17 cellular contexts compared by ENCODE assay signal in genomic region chr9:113885183-113886002, GRCh38. TPM values are rescaled to one million over a fixed set of nuclear protein-coding genes. Genes with fewer than 3 reads are reported as not detected.
DNase-seq lines count a peak whose midpoint lies in the region; ATAC-seq, FAIRE-seq and TF ChIP-seq lines count a peak whose summit lies in the region.
"Had no signal": no experiment of that assay in that cellular context is flagged by ENCODE, and none has a peak within 500 bp of the region (broad histone marks: within the 10 kb centered on the region; RNA-seq: fewer than 3 reads in every experiment).

No MANE protein-coding gene starts in this region.

- peak overlapping the region; percentile 60 for H3K4me2 ChIP-seq in K562 (ENCODE audit: insufficient read depth, low read length)

- peak overlapping the region; percentile 13 for H3K27ac Mint-ChIP-seq in T-helper 1 cell treated with Interleukin-12 subunit alpha and Interleukin-12 subunit beta and Interleukin-4 antibody, amounts not matched to agents 30 μg/mL and 1 μg/mL, for 36 hours
- H3K27ac Mint-ChIP-seq in memory B cell: no peak overlapping the region
- H3K27ac Mint-ChIP-seq in activated T-cell treated with anti-CD3 and anti-CD28 coated beads, Interleukin-2, amount 50 U/mL, for 24 hours: no peak overlapping the region

- no peak for TF ChIP-seq EP300 in K562 (IDR thresholded peaks at IDR 0.05; ENCODE audit: low read length)

- no peak overlapping the region for H3K4me3 ChIP-seq in K562
- H3K4me3 ChIP-seq in thoracic aorta: peak overlapping the region; percentile 67

- H3K9me3 Mint-ChIP-seq in T-helper 1 cell treated with Interleukin-12 subunit alpha and Interleukin-12 subunit beta and Interleukin-4 antibody, amounts not matched to agents 30 μg/mL and 1 μg/mL, for 36 hours: peaks cover 3% of the 10 kb centered on the region
- H3K9me3 Mint-ChIP-seq in memory B cell: peaks cover 2% of the 10 kb centered on the region
- H3K9me3 Mint-ChIP-seq in activated T-cell treated with anti-CD3 and anti-CD28 coated beads, Interleukin-2, amount 50 U/mL, for 24 hours: no peaks in the 10 kb centered on the region

- H3K9me3 ChIP-seq in K562 (replicated peaks; ENCODE audit: control insufficient read depth, insufficient read depth, low read depth, low read length) (peaks cover under 1% of the 10 kb centered on the region), thoracic aorta (no peaks in the 10 kb centered on the region)

- H4K20me1 ChIP-seq in K562 (replicated peaks; ENCODE audit: control insufficient read depth, insufficient read depth, low read length): no peaks in the 10 kb centered on the region; the same call in 1 of the 2 replicates

- FAIRE-seq in K562 (lab: Jason Lieb, UNC): no peak
- FAIRE-seq: GM12892 had no signal

- TF ChIP-seq POLR2A in K562 (conservative IDR thresholded peaks at IDR 0.05): peak; percentile 41; the same call in 1 of the 2 replicates

- no peaks in the 10 kb centered on the region for H3K27me3 ChIP-seq in K562 (ENCODE audit: control insufficient read depth in 2 of 2, insufficient read depth in 2 of 2, low read length in 2 of 2)
- H3K27me3 ChIP-seq in thoracic aorta (replicated peaks; ENCODE audit: insufficient read depth): no peaks in the 10 kb centered on the region
- H3K27me3 ChIP-seq: hepatocyte had no signal

- H3K9me1 ChIP-seq in K562 (ENCODE audit: control insufficient read depth, insufficient read depth, low read length): no peaks in the 10 kb centered on the region

- H3K4me1 ChIP-seq in K562 (replicated peaks in 1 of 2; ENCODE audit: control insufficient read depth in 2 of 2, insufficient read depth in 2 of 2, low read length in 2 of 2): peaks cover 3 to 52% of the 10 kb centered on the region in 2 experiments; a peak in 4 of 5 replicates
- H3K4me1 ChIP-seq in thoracic aorta (ENCODE audit: control insufficient read depth in 1 of 2, low read depth in 2 of 2): peaks cover 9 to 75% of the 10 kb centered on the region in 2 donors

- peak overlapping the region; percentile 39 to 55; a peak in 3 of 4 replicates for H3K9ac ChIP-seq in K562 (ENCODE audit: insufficient read depth in 1 of 2, low read depth in 2 of 2, low read length in 2 of 2)

- TF ChIP-seq CTCF in K562 (IDR thresholded peaks at IDR 0.05 in 2 of 3, conservative IDR thresholded peaks at IDR 0.05 in 1 of 3; ENCODE audit: insufficient read depth in 2 of 3, low read depth in 1 of 3, low read length in 3 of 3): no peak
- TF ChIP-seq CTCF in thoracic aorta (IDR thresholded peaks at IDR 0.05): no peak

- POLR2A ChIA-PET in K562 (lab: Yijun Ruan, JAX): interaction anchor here (0.6 to 0.8 kb wide), 2 partner anchors 16 to 152 kb away, joined by 3 read pairs; no protein-coding TSS in a partner anchor

- H3K27me3 Mint-ChIP-seq in T-helper 1 cell treated with Interleukin-12 subunit alpha and Interleukin-12 subunit beta and Interleukin-4 antibody, amounts not matched to agents 30 μg/mL and 1 μg/mL, for 36 hours (ENCODE audit: low read depth): peaks cover 4% of the 10 kb centered on the region
- H3K27me3 Mint-ChIP-seq in memory B cell: peaks cover 3% of the 10 kb centered on the region
- no peaks in the 10 kb centered on the region for H3K27me3 Mint-ChIP-seq in activated T-cell treated with anti-CD3 and anti-CD28 coated beads, Interleukin-2, amount 50 U/mL, for 24 hours

- H2AFZ ChIP-seq in K562 (ENCODE audit: low read depth, low read length): peak overlapping the region; percentile 34; the same call in 1 of the 2 replicates
- H2AFZ ChIP-seq: hepatocyte had no signal

- intact Hi-C loops in K562 (cut with micrococcal nuclease): loop anchor here (5.0 kb wide), 1 partner anchor 77 kb away; no protein-coding TSS in a partner anchor

- no peak for ATAC-seq in K562
- no peak for ATAC-seq in memory B cell (ENCODE audit: low read depth)
- ATAC-seq in thoracic aorta (ENCODE audit: insufficient number of reproducible peaks, low FRiP score, low read depth): no peak
- no peak for ATAC-seq in GM19395 (IDR thresholded peaks at IDR 0.05; ENCODE audit: unreplicated experiment)

- peak overlapping the region; percentile 79 for H3K4me3 Mint-ChIP-seq in T-helper 1 cell treated with Interleukin-12 subunit alpha and Interleukin-12 subunit beta and Interleukin-4 antibody, amounts not matched to agents 30 μg/mL and 1 μg/mL, for 36 hours
- H3K4me3 Mint-ChIP-seq in memory B cell: peak overlapping the region; percentile 35
- no peak overlapping the region for H3K4me3 Mint-ChIP-seq in activated T-cell treated with anti-CD3 and anti-CD28 coated beads, Interleukin-2, amount 50 U/mL, for 24 hours

- 32% methylated on average over 8 of the region's 8 CpGs for WGBS in K562 (ENCODE audit: insufficient coverage, low coverage, missing lambda C conversion rate)

- H3K79me2 ChIP-seq in K562 (ENCODE audit: control insufficient read depth, insufficient read depth, low read length): peaks cover 83% of the 10 kb centered on the region

- H3K4me1 Mint-ChIP-seq in T-helper 1 cell treated with Interleukin-12 subunit alpha and Interleukin-12 subunit beta and Interleukin-4 antibody, amounts not matched to agents 30 μg/mL and 1 μg/mL, for 36 hours (ENCODE audit: low read depth): peaks cover 14% of the 10 kb centered on the region
- H3K4me1 Mint-ChIP-seq in memory B cell: peaks cover 9% of the 10 kb centered on the region
- H3K4me1 Mint-ChIP-seq in activated T-cell treated with anti-CD3 and anti-CD28 coated beads, Interleukin-2, amount 50 U/mL, for 24 hours (ENCODE audit: low read depth): peaks cover 19% of the 10 kb centered on the region

- CTCF ChIA-PET in K562 (lab: Yijun Ruan, JAX; ENCODE audit: low intra/inter-chr PET ratio): no interaction called here

- H3K36me3 ChIP-seq in K562 (ENCODE audit: control insufficient read depth, insufficient read depth, low read length) (peaks cover 2% of the 10 kb centered on the region; the same call in 2 of the 3 replicates), thoracic aorta (no peaks in the 10 kb centered on the region)

- DNase-seq in T-helper 1 cell: no peak
- DNase-seq in K562 (ENCODE audit: extremely low read depth in 1 of 4, low spot score in 3 of 4): no peak
- no peak for DNase-seq in memory B cell (ENCODE audit: low spot score in 2 of 2)
- no peak for DNase-seq in thoracic aorta (ENCODE audit: low spot score)
- DNase-seq in NCI-H82 treated with DMSO at 0.1 percent for 48 hours (lab: John Stamatoyannopoulos, UW; ENCODE audit: unreplicated experiment): no peak
- DNase-seq in activated T-cell treated with anti-CD3 and anti-CD28 coated beads, Interleukin-2, amount 50 U/mL, for 24 hours: no peak
- DNase-seq: activated CD4-positive, alpha-beta T cell treated with anti-CD3 and anti-CD28 coated beads for 48 hours; activated naive CD4-positive, alpha-beta T cell treated with anti-CD3 and anti-CD28 coated beads, Interleukin-2, amount 50 U/mL, for 16 hours; DMS79; NCI-H1105; NCI-H510A; stimulated activated CD4-positive, alpha-beta T cell treated with anti-CD3 and anti-CD28 coated beads, Interleukin-12 subunit alpha, Interleukin-12 subunit beta, amount 100 ng/mL, for 4 hours; stimulated activated CD8-positive, alpha-beta memory T cell treated with anti-CD3 and anti-CD28 coated beads, Interleukin-4, amount 100 ng/mL, for 48 hours had no signal

- no peak for TF ChIP-seq RAD21 in K562 (CRISPR knock-in tag; conservative IDR thresholded peaks at IDR 0.05 in 1 of 2, IDR thresholded peaks at IDR 0.05 in 1 of 2)

- BruUV-seq in K562 (replicated peaks; lab: Mats Ljungman, UMichigan): no TSS peak

- in situ Hi-C loops in K562 (cut with MboI): no loop called here

- H3K27ac ChIP-seq in K562 (ENCODE audit: extremely low read depth, low read depth, low read length): peak overlapping the region; percentile 67
- peak overlapping the region in 1 of 2 donors; percentile 27 for H3K27ac ChIP-seq in thoracic aorta
- H3K27ac ChIP-seq: hepatocyte had no signal

- H3K36me3 Mint-ChIP-seq in T-helper 1 cell treated with Interleukin-12 subunit alpha and Interleukin-12 subunit beta and Interleukin-4 antibody, amounts not matched to agents 30 μg/mL and 1 μg/mL, for 36 hours (ENCODE audit: low read depth): peaks cover 5% of the 10 kb centered on the region
- no peaks in the 10 kb centered on the region for H3K36me3 Mint-ChIP-seq in memory B cell
- H3K36me3 Mint-ChIP-seq in activated T-cell treated with anti-CD3 and anti-CD28 coated beads, Interleukin-2, amount 50 U/mL, for 24 hours (ENCODE audit: low read depth): no peaks in the 10 kb centered on the region

TF ChIP-seq in K562, 482 proteins besides CTCF, POLR2A, EP300 and RAD21 (continues in another document):
- TF ChIP-seq HOXB6 (CRISPR knock-in tag; IDR thresholded peaks at IDR 0.05; ENCODE audit: borderline replicate concordance) (no peak), RBM34 (IDR thresholded peaks at IDR 0.05; ENCODE audit: borderline replicate concordance, insufficient read depth, low read length) (no peak), ZNF316 (IDR thresholded peaks at IDR 0.05) (peak; percentile 76), RBM25 (IDR thresholded peaks at IDR 0.05; ENCODE audit: low read depth, low read length, severe bottlenecking) (peak; percentile 64)

RNA-seq across cellular contexts. Expression of gene ZNF618, which starts 9.3 kb away (rescaled TPM):
- total RNA-seq in K562 (2011; cell fraction: chromatin; rRNA removed; ENCODE audit: low replicate concordance): 5.9 and 8.1 TPM in 2 replicates
- 2.8 and 5.8 TPM in 2 replicates for total RNA-seq in K562 (2011; cell fraction: nucleolus; rRNA removed)
- 4.7 and 6.1 TPM in 2 replicates for total RNA-seq in K562 (2011; cell fraction: nucleoplasm; rRNA removed)
- total RNA-seq in K562 (2014; rRNA removed) (4.4 and 5.0 TPM in 2 replicates), K562 (2014; rRNA removed; fragmentation: Illumina TruSeq; extraction: Trizol) (2.9 and 3.3 TPM in 2 replicates), K562 (2015; rRNA removed; fragmentation: Illumina TruSeq; extraction: Trizol) (3.4 and 4.0 TPM in 2 replicates), K562 (2021) (13.4 and 13.7 TPM in 2 replicates), thoracic aorta (10 to 100 TPM; 16.6 to 24.9 TPM)
- polyA plus RNA-seq in K562 (2011; rRNA removed) (0.04 and 0.08 TPM in 2 replicates), K562 (2014; fragmentation: Illumina TruSeq; extraction: Trizol) (8.8 and 9.2 TPM in 2 replicates), K562 (2014; fragmentation: Nextera tagmentation; extraction: Ambion mirVana) (under 1 TPM; 0.22 to 0.32 TPM), K562 (2014; rRNA removed) (4.6 and 5.3 TPM in 2 replicates)
- polyA plus RNA-seq in K562 (2011; cell fraction: cytosol; rRNA removed): 0.06 and 0.09 TPM in 2 replicates
- polyA plus RNA-seq in K562 (2011; cell fraction: nucleus; rRNA removed): 0.04 and 0.24 TPM in 2 replicates
- polyA plus RNA-seq in K562 (2012): 7.5 and 7.8 TPM in 2 replicates
- polyA minus RNA-seq in K562 (2011; rRNA and poly(A)+ RNA removed): 0.07 TPM in 1 of 2 replicates, not detected in the other
- 0.36 TPM in 1 of 2 replicates, not detected in the other for polyA minus RNA-seq in K562 (2011; cell fraction: cytosol; rRNA and poly(A)+ RNA removed)
- 0.27 TPM in 1 of 2 replicates, not detected in the other for polyA minus RNA-seq in K562 (2011; cell fraction: nucleus; rRNA and poly(A)+ RNA removed)
